ENCODE assay signal across 21 cellular contexts in genomic region chr4:14237911-14238310, GRCh38.
"Had no signal": no experiment of that assay in that cellular context is flagged by ENCODE, and none has a peak within 500 bp of the region (broad histone marks: within the 10 kb centered on the region; RNA-seq: fewer than 3 reads in every experiment).

No MANE protein-coding gene starts in this region.

- H2AFZ ChIP-seq: hepatocyte had no signal

- H3K79me2 ChIP-seq: hepatocyte had no signal

- H3K36me3 ChIP-seq: left ventricle myocardium inferior, ovary, right atrium auricular region, transverse colon, upper lobe of left lung, vagina had no signal

- H3K4me3 ChIP-seq: hepatocyte, left ventricle myocardium inferior, lung, ovary, right atrium auricular region, skin epidermis, transverse colon, upper lobe of left lung, vagina had no signal

- H3K4me2 ChIP-seq: hepatocyte had no signal

- H3K4me1 ChIP-seq: transverse colon, upper lobe of left lung, vagina had no signal

- H3K27me3 ChIP-seq: hepatocyte, ovary, right atrium auricular region, transverse colon, upper lobe of left lung, vagina had no signal

- H3K9me3 ChIP-seq: ovary, upper lobe of left lung, vagina had no signal

- ATAC-seq: natural killer cell; sciatic nerve; stimulated activated memory B cell treated with anti-CD40 and anti-IgM and Interleukin-4, amounts not matched to agents 10 μg/mL and 1 μg/mL and 100 μg/mL, for 72 hours; stimulated activated naive CD8-positive, alpha-beta T cell treated with anti-CD3 and anti-CD28 coated beads, Interleukin-15, amount 100 ng/mL, for 72 hours had no signal

- DNase-seq: islet precursor cell; left ventricle myocardium inferior; mesendoderm; naive B cell; natural killer cell; nephron progenitor cell; ovary; stimulated activated CD4-positive, alpha-beta T cell treated with anti-CD3 and anti-CD28 coated beads, Interleukin-4, amount 100 ng/mL, for 4 hours; stimulated activated CD8-positive, alpha-beta memory T cell treated with anti-CD3 and anti-CD28 coated beads, Interleukin-4, amount 100 ng/mL, for 48 hours; stimulated activated naive CD4-positive, alpha-beta T cell treated with Interleukin-2 at 50 U/mL for 16 hours; stimulated activated naive CD8-positive, alpha-beta T cell treated with anti-CD3 and anti-CD28 coated beads, Interleukin-15, amount 100 ng/mL, for 72 hours; substantia nigra; transverse colon; upper lobe of left lung had no signal

- H3K27ac ChIP-seq: hepatocyte, left ventricle myocardium inferior, ovary, right atrium auricular region, transverse colon, upper lobe of left lung, vagina had no signal
